21 cellular contexts compared by ENCODE assay signal in genomic region chr13:98925949-98926348, GRCh38.
"Had no signal": no experiment of that assay in that cellular context is flagged by ENCODE, and none has a peak within 500 bp of the region (broad histone marks: within the 10 kb centered on the region; RNA-seq: fewer than 3 reads in every experiment).

No MANE protein-coding gene starts in this region.

- H3K9ac ChIP-seq: neural progenitor cell had no signal

- H3K27me3 ChIP-seq: esophagus muscularis mucosa, gastroesophageal sphincter, neural progenitor cell, ovary, testis, tibial nerve had no signal

- H3K9me3 ChIP-seq: esophagus muscularis mucosa, gastroesophageal sphincter, ovary, testis, tibial nerve had no signal

- H3K36me3 ChIP-seq: neural progenitor cell, ovary had no signal

- ATAC-seq: effector memory CD8-positive, alpha-beta T cell; gastroesophageal sphincter; natural killer cell treated with Interleukin-12 subunit alpha and Interleukin-12 subunit beta and Interleukin-15 and Interleukin-18, amount 100 ng/mL, for 72 hours; right cardiac atrium; stimulated activated effector memory CD8-positive, alpha-beta T cell treated with anti-CD3 and anti-CD28 coated beads, Interleukin-12 subunit alpha, Interleukin-12 subunit beta, amount 100 ng/mL, for 72 hours; stimulated activated naive CD8-positive, alpha-beta T cell treated with anti-CD3 and anti-CD28 coated beads, Interleukin-15, Interleukin-2, amounts not matched to agents 100 U/mL and 50 U/mL, for 24 hours had no signal

- H3K4me3 Mint-ChIP-seq: central memory CD8-positive, alpha-beta T cell; effector memory CD8-positive, alpha-beta T cell; immature natural killer cell; natural killer cell treated with Interleukin-12 subunit alpha and Interleukin-12 subunit beta and Interleukin-15 and Interleukin-18, amount 100 ng/mL, for 72 hours; neural progenitor cell; stimulated activated effector memory CD8-positive, alpha-beta T cell treated with anti-CD3 and anti-CD28 coated beads, Interleukin-12 subunit alpha, Interleukin-12 subunit beta, amount 100 ng/mL, for 72 hours had no signal

- H2AFZ ChIP-seq: neural progenitor cell had no signal

- H3K27ac Mint-ChIP-seq: effector memory CD8-positive, alpha-beta T cell; immature natural killer cell; natural killer cell treated with Interleukin-12 subunit alpha and Interleukin-12 subunit beta and Interleukin-15 and Interleukin-18, amount 100 ng/mL, for 72 hours; neural progenitor cell; progenitor cell of endocrine pancreas; stimulated activated effector memory CD8-positive, alpha-beta T cell treated with anti-CD3 and anti-CD28 coated beads, Interleukin-12 subunit alpha, Interleukin-12 subunit beta, amount 100 ng/mL, for 72 hours had no signal

- H3K4me1 Mint-ChIP-seq: central memory CD8-positive, alpha-beta T cell; stimulated activated effector memory CD8-positive, alpha-beta T cell treated with anti-CD3 and anti-CD28 coated beads, Interleukin-12 subunit alpha, Interleukin-12 subunit beta, amount 100 ng/mL, for 72 hours had no signal

- FAIRE-seq: keratinocyte had no signal

- H3K27ac ChIP-seq: epithelial cell of prostate, esophagus muscularis mucosa, gastroesophageal sphincter, neural progenitor cell, ovary, testis had no signal

- DNase-seq: effector memory CD8-positive, alpha-beta T cell; glutamatergic neuron; immature natural killer cell; nucleus accumbens; ovary; right cardiac atrium; stimulated activated CD4-positive, alpha-beta T cell treated with anti-CD3 and anti-CD28 coated beads, Interleukin-4, amount 100 ng/mL, for 1 hour; stimulated activated CD8-positive, alpha-beta memory T cell treated with anti-CD3 and anti-CD28 coated beads, Interleukin-4, amount 100 ng/mL, for 48 hours; stimulated activated naive CD8-positive, alpha-beta T cell treated with anti-CD3 and anti-CD28 coated beads, Interleukin-15, Interleukin-2, amounts not matched to agents 100 U/mL and 50 U/mL, for 24 hours; testis had no signal

- H3K9me3 Mint-ChIP-seq: central memory CD8-positive, alpha-beta T cell; effector memory CD8-positive, alpha-beta T cell; immature natural killer cell; natural killer cell treated with Interleukin-12 subunit alpha and Interleukin-12 subunit beta and Interleukin-15 and Interleukin-18, amount 100 ng/mL, for 72 hours; neural progenitor cell; stimulated activated effector memory CD8-positive, alpha-beta T cell treated with anti-CD3 and anti-CD28 coated beads, Interleukin-12 subunit alpha, Interleukin-12 subunit beta, amount 100 ng/mL, for 72 hours had no signal

- H3K36me3 Mint-ChIP-seq: natural killer cell treated with Interleukin-12 subunit alpha and Interleukin-12 subunit beta and Interleukin-15 and Interleukin-18, amount 100 ng/mL, for 72 hours; neural progenitor cell had no signal

- H3K27me3 Mint-ChIP-seq: central memory CD8-positive, alpha-beta T cell; effector memory CD8-positive, alpha-beta T cell; natural killer cell treated with Interleukin-12 subunit alpha and Interleukin-12 subunit beta and Interleukin-15 and Interleukin-18, amount 100 ng/mL, for 72 hours; progenitor cell of endocrine pancreas had no signal

- H3K4me3 ChIP-seq: esophagus muscularis mucosa, gastroesophageal sphincter, neural progenitor cell, ovary, smooth muscle cell, testis, tibial nerve had no signal

- H3K4me2 ChIP-seq: neural progenitor cell, smooth muscle cell had no signal
